20 cellular contexts compared by ENCODE assay signal in the genomic region with DNA sequence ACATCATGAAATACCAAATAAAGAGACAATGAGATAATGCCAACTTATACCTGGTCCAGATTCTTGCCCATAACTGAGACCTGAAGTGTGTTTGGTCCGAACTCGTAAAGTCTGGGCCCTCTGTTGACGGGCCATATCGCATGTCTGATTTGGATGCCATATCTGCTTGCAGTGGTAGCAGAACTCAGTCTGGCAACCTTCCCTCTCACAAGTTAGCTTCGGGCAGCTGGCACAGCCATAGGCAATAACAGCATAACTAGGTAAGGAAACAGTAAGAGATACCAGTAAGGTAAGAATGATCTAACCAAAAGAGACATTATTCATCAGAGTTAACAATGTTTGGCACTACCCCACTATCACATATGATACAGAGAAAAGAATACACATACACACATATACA. TPM values are rescaled to one million over a fixed set of nuclear protein-coding genes. Genes with fewer than 3 reads are reported as not detected.
A peak's percentile ranks its signal among the peaks of the same experiment; 100 is the strongest.
DNase-seq lines count a peak whose midpoint lies in the region; ATAC-seq, FAIRE-seq and TF ChIP-seq lines count a peak whose summit lies in the region.
"Had no signal": no experiment of that assay in that cellular context is flagged by ENCODE, and none has a peak within 500 bp of the region (broad histone marks: within the 10 kb centered on the region; RNA-seq: fewer than 3 reads in every experiment).

No MANE protein-coding gene starts in this region.

- H3K27me3 ChIP-seq in right atrium auricular region (no peaks in the 10 kb centered on the region), colonic mucosa (no peaks in the 10 kb centered on the region), pancreas (no peaks in the 10 kb centered on the region), dorsolateral prefrontal cortex (no peaks in the 10 kb centered on the region)
- H3K27me3 ChIP-seq: gastroesophageal sphincter had no signal

- H3K4me3 ChIP-seq in right atrium auricular region, result no peak overlapping the region
- no peak overlapping the region for H3K4me3 ChIP-seq in colonic mucosa
- no peak overlapping the region for H3K4me3 ChIP-seq in pancreas
- no peak overlapping the region for H3K4me3 ChIP-seq in dorsolateral prefrontal cortex
- H3K4me3 ChIP-seq: gastroesophageal sphincter, lower lobe of right lung had no signal

- H3K9ac ChIP-seq in colonic mucosa (ENCODE audit: low read depth in 2 of 2, low read length in 2 of 2), result peak overlapping the region in 1 of 2 donors; percentile 57

- DNase-seq in Right ventricle myocardium superior, result no peak
- DNase-seq in right atrium auricular region (ENCODE audit: low spot score), result no peak
- DNase-seq in colonic mucosa, result peak; percentile 47
- DNase-seq in pancreas, result no peak
- DNase-seq in occipital lobe (lab: John Stamatoyannopoulos, UW), result no peak
- no peak for DNase-seq in COR-L47 (lab: John Stamatoyannopoulos, UW)
- DNase-seq in dorsolateral prefrontal cortex, result no peak
- DNase-seq in nucleus accumbens (lab: John Stamatoyannopoulos, UW), result no peak
- DNase-seq: activated gamma-delta T cell; aorta; CD8-positive, alpha-beta memory T cell; HFFc6; lower lobe of right lung; naive thymus-derived CD4-positive, alpha-beta T cell; NCI-H1436 treated with DMSO at 0.1 percent for 48 hours; NCI-H2171 treated with DMSO at 0.1 percent for 48 hours; stimulated activated CD4-positive, alpha-beta T cell treated with anti-CD3 and anti-CD28 coated beads, Interleukin-12 subunit alpha, Interleukin-12 subunit beta, amount 100 ng/mL, for 4 hours; T-cell had no signal

- H3K4me1 ChIP-seq in right atrium auricular region (peaks cover 0 to 10% of the 10 kb centered on the region in 2 donors), colonic mucosa (peaks cover 15% of the 10 kb centered on the region), pancreas (peaks cover 0 to 22% (median 21%) of the 10 kb centered on the region in 3 donors)

- no peaks in the 10 kb centered on the region for H3K9me3 ChIP-seq in right atrium auricular region
- H3K9me3 ChIP-seq in colonic mucosa, result no peaks in the 10 kb centered on the region
- H3K9me3 ChIP-seq in pancreas, result no peaks in the 10 kb centered on the region
- H3K9me3 ChIP-seq: gastroesophageal sphincter, lower lobe of right lung had no signal

- WGBS in pancreas, 2 donors, result 22 to 29% methylated on average over 5 of the region's 5 CpGs

- ATAC-seq in Right ventricle myocardium superior (ENCODE audit: poor library complexity), result peak; percentile 55
- ATAC-seq in pancreas, result peak; percentile 61 to 74 (median 68)
- ATAC-seq: naive thymus-derived CD4-positive, alpha-beta T cell; stimulated activated memory B cell treated with anti-CD40 and anti-IgM and Interleukin-4, amounts not matched to agents 10 μg/mL and 1 μg/mL and 100 μg/mL, for 72 hours; T-cell had no signal

- H3K27ac ChIP-seq in right atrium auricular region (no peak overlapping the region), colonic mucosa (peak overlapping the region; percentile 83), pancreas (peak overlapping the region in 3 of 4 donors; percentile 16 to 85 (median 62)), dorsolateral prefrontal cortex (peak overlapping the region in 1 of 59 donors; percentile 1)
- H3K27ac ChIP-seq: lower lobe of right lung had no signal

- H3K36me3 ChIP-seq in right atrium auricular region (peaks cover 20% of the 10 kb centered on the region), colonic mucosa (no peaks in the 10 kb centered on the region), pancreas (peaks cover 0 to 11% (median 0%) of the 10 kb centered on the region in 3 donors)

- no peak for FAIRE-seq in pancreas (lab: Jason Lieb, UNC)

- TF ChIP-seq CTCF in right atrium auricular region (IDR thresholded peaks at IDR 0.05) (no peak), colonic mucosa (IDR thresholded peaks at IDR 0.05) (no peak), pancreas (IDR thresholded peaks at IDR 0.05) (no peak), dorsolateral prefrontal cortex (IDR thresholded peaks at IDR 0.05 in 54 of 56, conservative IDR thresholded peaks at IDR 0.05 in 2 of 56; ENCODE audit: low read depth in 1 of 56, partially characterized antibody in 56 of 56) (no peak)

- intact Hi-C loops in Right ventricle myocardium superior (cut with DNase I) (no loop called here), colonic mucosa (cut with DNase I) (no loop called here), pancreas (cut with DNase I) (no loop called here), dorsolateral prefrontal cortex (cut with DNase I) (no loop called here)

RNA-seq across cellular contexts. Expression of a gene that starts 15.1 kb away (rescaled TPM):
- total RNA-seq in Right ventricle myocardium superior, result 14.3 TPM
- 10 to 100 TPM; 10.2 to 10.3 TPM for total RNA-seq in right atrium auricular region
- 100 to 1,000 TPM in 1 of 2 donors, 10 to 100 TPM in 1; 44.4 to 106 TPM for total RNA-seq in colonic mucosa
- total RNA-seq in pancreas, result 10 to 100 TPM in 2 of 6 donors, 1 to 10 TPM in 4; 5.4 to 16.3 (median 8.0) TPM
- polyA plus RNA-seq in pancreas, result 1 to 10 TPM; 2.3 to 8.1 TPM
- 37.9 TPM for total RNA-seq in occipital lobe
- total RNA-seq in dorsolateral prefrontal cortex, result 10 to 100 TPM; 19.7 to 42.6 (median 28.7) TPM

RNA-seq across cellular contexts. Expression of a gene that starts 48.3 kb away (rescaled TPM):
- total RNA-seq in Right ventricle myocardium superior (10.5 TPM), right atrium auricular region (10 to 100 TPM in 1 of 2 donors, 1 to 10 TPM in 1; 4.7 to 37.9 TPM), colonic mucosa (100 to 1,000 TPM; 715 to 878 TPM), pancreas (10 to 100 TPM; 11.9 to 37.0 (median 16.4) TPM), occipital lobe (5.3 TPM), dorsolateral prefrontal cortex (10 to 100 TPM; 16.8 to 69.5 (median 35.8) TPM)
- polyA plus RNA-seq in pancreas, result 10 to 100 TPM; 31.6 to 39.5 TPM
- total RNA-seq: naive thymus-derived CD4-positive, alpha-beta T cell had no signal
- polyA plus RNA-seq: CD8-positive, alpha-beta memory T cell; naive thymus-derived CD4-positive, alpha-beta T cell had no signal

Comparison
In these comparisons a context has a peak if more than half of its experiments do, and no peak if none do; other contexts are left out.
1. H3K27ac ChIP-seq: peak in colonic mucosa (single experiment) and pancreas (3 of 4); none in right atrium auricular region (0 of 2).
2. RNA of a gene that starts 48.3 kb away (total RNA-seq): 715 to 878 TPM in colonic mucosa; 4.7 to 37.9 TPM in right atrium auricular region, 16.8 to 69.5 TPM in dorsolateral prefrontal cortex, 11.9 to 37.0 TPM in pancreas, 10.5 TPM in Right ventricle myocardium superior (single experiment) and 5.3 TPM in occipital lobe (single experiment); every median in the first group is over 10 times any median in the second.